Comparison of ENCODE assay signal across 1 cellular context in the genomic region with DNA sequence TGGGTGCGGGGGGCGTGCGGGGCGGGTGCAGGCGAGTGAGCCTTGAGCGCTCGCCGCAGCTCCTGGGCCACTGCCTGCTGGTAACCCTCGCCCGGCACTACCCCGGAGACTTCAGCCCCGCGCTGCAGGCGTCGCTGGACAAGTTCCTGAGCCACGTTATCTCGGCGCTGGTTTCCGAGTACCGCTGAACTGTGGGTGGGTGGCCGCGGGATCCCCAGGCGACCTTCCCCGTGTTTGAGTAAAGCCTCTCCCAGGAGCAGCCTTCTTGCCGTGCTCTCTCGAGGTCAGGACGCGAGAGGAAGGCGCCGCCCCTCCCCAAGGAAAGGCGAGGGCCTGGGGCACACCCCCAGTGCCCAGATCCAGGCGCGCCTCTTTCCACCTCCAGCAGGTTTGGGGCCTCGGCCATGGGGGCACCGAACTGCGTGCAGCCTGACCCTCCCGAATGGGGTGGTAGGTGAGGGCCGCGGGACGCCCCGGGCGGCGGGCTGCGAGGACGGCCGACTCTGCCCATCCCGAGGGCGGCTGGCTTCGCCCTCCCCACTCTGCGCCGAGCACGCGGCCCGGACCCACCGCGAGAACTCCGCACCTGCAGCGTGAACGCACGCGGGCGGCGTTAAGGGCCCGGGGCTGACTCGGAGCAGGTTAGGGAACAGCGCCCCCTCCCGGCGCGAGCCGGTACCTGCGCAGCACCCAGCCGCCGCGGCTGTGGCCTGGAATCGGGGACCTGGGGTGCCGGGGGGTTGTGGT.
A peak's percentile ranks its signal among the peaks of the same experiment; 100 is the strongest.
TF ChIP-seq lines count a peak whose summit lies in the region.

No MANE protein-coding gene starts in this region.

TF ChIP-seq in IMR-90, 13 proteins besides CTCF, POLR2A, EP300 and RAD21:
- TF ChIP-seq MXI1 (IDR thresholded peaks at IDR 0.05; ENCODE audit: borderline replicate concordance, low read depth, low read length) = no peak
- TF ChIP-seq, protein P1, sequence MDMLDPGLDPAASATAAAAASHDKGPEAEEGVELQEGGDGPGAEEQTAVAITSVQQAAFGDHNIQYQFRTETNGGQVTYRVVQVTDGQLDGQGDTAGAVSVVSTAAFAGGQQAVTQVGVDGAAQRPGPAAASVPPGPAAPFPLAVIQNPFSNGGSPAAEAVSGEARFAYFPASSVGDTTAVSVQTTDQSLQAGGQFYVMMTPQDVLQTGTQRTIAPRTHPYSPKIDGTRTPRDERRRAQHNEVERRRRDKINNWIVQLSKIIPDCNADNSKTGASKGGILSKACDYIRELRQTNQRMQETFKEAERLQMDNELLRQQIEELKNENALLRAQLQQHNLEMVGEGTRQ (IDR thresholded peaks at IDR 0.05; ENCODE audit: low read depth, low read length) = no peak
- TF ChIP-seq, protein P2, sequence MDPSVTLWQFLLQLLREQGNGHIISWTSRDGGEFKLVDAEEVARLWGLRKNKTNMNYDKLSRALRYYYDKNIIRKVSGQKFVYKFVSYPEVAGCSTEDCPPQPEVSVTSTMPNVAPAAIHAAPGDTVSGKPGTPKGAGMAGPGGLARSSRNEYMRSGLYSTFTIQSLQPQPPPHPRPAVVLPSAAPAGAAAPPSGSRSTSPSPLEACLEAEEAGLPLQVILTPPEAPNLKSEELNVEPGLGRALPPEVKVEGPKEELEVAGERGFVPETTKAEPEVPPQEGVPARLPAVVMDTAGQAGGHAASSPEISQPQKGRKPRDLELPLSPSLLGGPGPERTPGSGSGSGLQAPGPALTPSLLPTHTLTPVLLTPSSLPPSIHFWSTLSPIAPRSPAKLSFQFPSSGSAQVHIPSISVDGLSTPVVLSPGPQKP (IDR thresholded peaks at IDR 0.05; ENCODE audit: borderline replicate concordance, low read depth, low read length) = no peak
- peak; percentile 69 for TF ChIP-seq SMC3 (IDR thresholded peaks at IDR 0.05; ENCODE audit: low read depth, low read length)
- TF ChIP-seq BHLHE40 (IDR thresholded peaks at IDR 0.05; ENCODE audit: low read depth, low read length) = peak; percentile 50; the same call in 1 of the 2 replicates
- TF ChIP-seq RCOR1 (IDR thresholded peaks at IDR 0.05; ENCODE audit: insufficient replicate concordance, low read length) = no peak
- TF ChIP-seq MAZ (IDR thresholded peaks at IDR 0.05; ENCODE audit: borderline replicate concordance, low read depth, low read length) = peak; percentile 53; the same call in 1 of the 2 replicates
